In genomic region chr11:62712861-62713260, GRCh38 we compare ENCODE assay signal across 13 cellular contexts. TPM values are rescaled to one million over a fixed set of nuclear protein-coding genes. Genes with fewer than 3 reads are reported as not detected.
DNase-seq lines count a peak whose midpoint lies in the region; ATAC-seq, FAIRE-seq and TF ChIP-seq lines count a peak whose summit lies in the region.
"Had no signal": no experiment of that assay in that cellular context is flagged by ENCODE, and none has a peak within 500 bp of the region (broad histone marks: within the 10 kb centered on the region; RNA-seq: fewer than 3 reads in every experiment).

No MANE protein-coding gene starts in this region.

- H4K20me1 ChIP-seq in OCI-LY3 (ENCODE audit: insufficient read depth, low read length), result no peaks in the 10 kb centered on the region

- FAIRE-seq in pancreas (lab: Jason Lieb, UNC), result no peak
- FAIRE-seq: GM18507 had no signal

- H3K27me3 Mint-ChIP-seq in CD8-positive, alpha-beta memory T cell, result no peaks in the 10 kb centered on the region
- no peaks in the 10 kb centered on the region for H3K27me3 Mint-ChIP-seq in chondrocyte (ENCODE audit: low read depth)

- H3K36me3 ChIP-seq in CD8-positive, alpha-beta memory T cell (ENCODE audit: insufficient read depth, low read length), result peaks cover 51% of the 10 kb centered on the region
- H3K36me3 ChIP-seq in OCI-LY3 (replicated peaks; ENCODE audit: low read depth, low read length), result peaks cover 80% of the 10 kb centered on the region
- peaks cover 0 to 28% (median 25%) of the 10 kb centered on the region in 3 donors for H3K36me3 ChIP-seq in pancreas

- no peak overlapping the region for H3K9ac ChIP-seq in OCI-LY3 (ENCODE audit: low read length)

- H3K79me2 ChIP-seq in OCI-LY3 (ENCODE audit: low read length), result peaks cover 34% of the 10 kb centered on the region

- peak overlapping the region in 7 of 8 donors; percentile 13 to 81 (median 61) for H3K27ac Mint-ChIP-seq in CD8-positive, alpha-beta memory T cell
- H3K27ac Mint-ChIP-seq in chondrocyte (ENCODE audit: unreplicated experiment), result peak overlapping the region; percentile 30

- DNase-seq in CD8-positive, alpha-beta memory T cell, result no peak
- no peak for DNase-seq in chondrocyte (ENCODE audit: low spot score)
- DNase-seq in pancreas, result no peak
- no peak for DNase-seq in stimulated activated CD4-positive, alpha-beta T cell treated with anti-CD3 and anti-CD28 coated beads, Interleukin-12 subunit alpha, Interleukin-12 subunit beta, amount 100 ng/mL, for 4 hours
- DNase-seq in UCSD-AML1 (lab: John Stamatoyannopoulos, UW; ENCODE audit: unreplicated experiment), result no peak
- no peak for DNase-seq in AG08395 (ENCODE audit: low spot score)
- no peak for DNase-seq in activated CD4-positive, CD25-positive, alpha-beta regulatory T cell treated with anti-CD3 and anti-CD28 coated beads, Interleukin-2, amount 50 U/mL, for 72 hours
- DNase-seq: KG1; stimulated activated CD4-positive, alpha-beta T cell treated with anti-CD3 and anti-CD28 coated beads, Interleukin-1b, Interleukin-23, amount 100 ng/mL, for 48 hours had no signal

- H3K4me3 Mint-ChIP-seq in CD8-positive, alpha-beta memory T cell, result peak overlapping the region in 2 of 7 donors; percentile 23 to 57
- no peak overlapping the region for H3K4me3 Mint-ChIP-seq in chondrocyte (ENCODE audit: unreplicated experiment)

- H2AFZ ChIP-seq in OCI-LY3 (ENCODE audit: low read depth, low read length), result no peak overlapping the region

- H3K27me3 ChIP-seq in CD8-positive, alpha-beta memory T cell (ENCODE audit: insufficient read depth, low read length, poor library complexity, severe bottlenecking), result no peaks in the 10 kb centered on the region
- H3K27me3 ChIP-seq in OCI-LY3 (ENCODE audit: low read depth, low read length), result no peaks in the 10 kb centered on the region
- no peaks in the 10 kb centered on the region for H3K27me3 ChIP-seq in pancreas

- no peak for ATAC-seq in pancreas
- ATAC-seq: Panc1 had no signal

- H3K4me1 ChIP-seq in CD8-positive, alpha-beta memory T cell (ENCODE audit: insufficient read depth, low read length), result peaks cover 24% of the 10 kb centered on the region
- H3K4me1 ChIP-seq in OCI-LY3 (ENCODE audit: low read length), result peaks cover 16% of the 10 kb centered on the region
- peaks cover 38 to 54% (median 46%) of the 10 kb centered on the region in 3 donors for H3K4me1 ChIP-seq in pancreas

- H3K4me1 Mint-ChIP-seq in CD8-positive, alpha-beta memory T cell, result peaks cover 41 to 63% (median 42%) of the 10 kb centered on the region in 3 donors
- peaks cover 25% of the 10 kb centered on the region for H3K4me1 Mint-ChIP-seq in chondrocyte (ENCODE audit: low read depth)

- no peaks in the 10 kb centered on the region for H3K9me3 Mint-ChIP-seq in CD8-positive, alpha-beta memory T cell
- H3K9me3 Mint-ChIP-seq in chondrocyte (ENCODE audit: low read depth), result no peaks in the 10 kb centered on the region

- H3K36me3 Mint-ChIP-seq in CD8-positive, alpha-beta memory T cell, result peaks cover 8 to 80% (median 14%) of the 10 kb centered on the region in 3 donors
- H3K36me3 Mint-ChIP-seq in chondrocyte (ENCODE audit: low read depth), result peaks cover 34% of the 10 kb centered on the region

- WGBS in pancreas, 2 donors, result 14 to 23% methylated on average over 3 of the region's 3 CpGs

- intact Hi-C loops in pancreas (cut with DNase I), result no loop called here

- no peak overlapping the region for H3K4me2 ChIP-seq in OCI-LY3 (ENCODE audit: low read length)

- H3K9me3 ChIP-seq in CD8-positive, alpha-beta memory T cell (ENCODE audit: low read length), result no peaks in the 10 kb centered on the region
- no peaks in the 10 kb centered on the region for H3K9me3 ChIP-seq in OCI-LY3 (ENCODE audit: insufficient read depth, low read length)
- no peaks in the 10 kb centered on the region for H3K9me3 ChIP-seq in pancreas

- CTCF ChIA-PET in CD8-positive, alpha-beta memory T cell (lab: Charles Lee), result interaction anchor here (1.4 kb wide), 1 partner anchor 48 kb away, joined by 3 read pairs; the partner anchor contains the start of genes C11orf98 and CSKMT

- H3K4me3 ChIP-seq in CD8-positive, alpha-beta memory T cell (ENCODE audit: low read length), result no peak overlapping the region
- no peak overlapping the region for H3K4me3 ChIP-seq in OCI-LY3 (ENCODE audit: low read length)
- peak overlapping the region in 1 of 4 donors; percentile 9 for H3K4me3 ChIP-seq in pancreas

- POLR2A ChIA-PET in CD8-positive, alpha-beta memory T cell (lab: Charles Lee), result interaction anchor here (0.6 kb wide), 1 partner anchor 29 kb away, joined by 3 read pairs; no protein-coding TSS in a partner anchor

- TF ChIP-seq CTCF in OCI-LY3 (IDR thresholded peaks at IDR 0.05; ENCODE audit: low read depth, low read length) (no peak), chondrocyte (IDR thresholded peaks at IDR 0.05) (no peak), pancreas (IDR thresholded peaks at IDR 0.05) (no peak)

- no peak overlapping the region for H3K27ac ChIP-seq in CD8-positive, alpha-beta memory T cell (ENCODE audit: low read depth, low read length)
- H3K27ac ChIP-seq in OCI-LY3 (ENCODE audit: low read length), result peak overlapping the region; percentile 21
- H3K27ac ChIP-seq in pancreas, result peak overlapping the region; percentile 23 to 96 (median 77)

RNA-seq across cellular contexts. Expression of gene GNG3, which starts 5.4 kb away (rescaled TPM):
- total RNA-seq in CD8-positive, alpha-beta memory T cell, result not detected
- polyA plus RNA-seq in CD8-positive, alpha-beta memory T cell, result 0.36 TPM
- total RNA-seq in chondrocyte (not detected in 3 replicates), pancreas (under 1 TPM in 2 of 6 donors, not detected in 4; 0.19 to 0.37 TPM)
- polyA plus RNA-seq in pancreas, result under 1 TPM in 1 of 2 donors, not detected in 1; 0.26 TPM
- total RNA-seq: Daoy had no signal

RNA-seq across cellular contexts. Expression of gene BSCL2, which starts 5.6 kb away (rescaled TPM):
- total RNA-seq in CD8-positive, alpha-beta memory T cell, result 10 to 100 TPM; 32.9 to 33.3 TPM
- 48.8 TPM for polyA plus RNA-seq in CD8-positive, alpha-beta memory T cell
- total RNA-seq in chondrocyte (36.6 to 76.0 TPM (median 43.2 TPM) in 3 replicates), pancreas (10 to 100 TPM; 30.3 to 58.6 (median 47.9) TPM)
- polyA plus RNA-seq in pancreas, result 100 to 1,000 TPM in 1 of 2 donors, 10 to 100 TPM in 1; 99.2 to 151 TPM

RNA-seq across cellular contexts. Expression of gene HNRNPUL2, which starts 14.4 kb away (rescaled TPM):
- total RNA-seq in CD8-positive, alpha-beta memory T cell, result 10 to 100 TPM; 58.7 to 64.3 TPM
- 3.3 TPM for polyA plus RNA-seq in CD8-positive, alpha-beta memory T cell
- total RNA-seq in chondrocyte (43.6 to 53.8 TPM (median 45.6 TPM) in 3 replicates), pancreas (10 to 100 TPM; 17.5 to 26.2 (median 18.0) TPM)
- polyA plus RNA-seq in pancreas, result 10 to 100 TPM; 19.1 to 25.9 TPM

RNA-seq across cellular contexts. Expression of gene TTC9C, which starts 15.4 kb away (rescaled TPM):
- 10 to 100 TPM; 36.7 to 37.2 TPM for total RNA-seq in CD8-positive, alpha-beta memory T cell
- 22.2 TPM for polyA plus RNA-seq in CD8-positive, alpha-beta memory T cell
- total RNA-seq in chondrocyte, result 33.0 to 36.8 TPM (median 36.7 TPM) in 3 replicates
- total RNA-seq in pancreas, result 10 to 100 TPM in 4 of 6 donors, 1 to 10 TPM in 2; 7.6 to 17.8 (median 10.5) TPM
- 10 to 100 TPM; 16.7 to 20.3 TPM for polyA plus RNA-seq in pancreas

RNA-seq across cellular contexts. Expression of gene LRRN4CL, which starts 23.5 kb away (rescaled TPM):
- total RNA-seq in CD8-positive, alpha-beta memory T cell, result under 1 TPM; 0.11 to 0.22 TPM
- polyA plus RNA-seq in CD8-positive, alpha-beta memory T cell, result not detected
- total RNA-seq in chondrocyte (0.20 to 0.51 TPM (median 0.21 TPM) in 3 replicates), pancreas (1 to 10 TPM in 2 of 6 donors, under 1 TPM in 4; 0.16 to 1.6 (median 0.53) TPM)
- under 1 TPM; 0.23 to 0.76 TPM for polyA plus RNA-seq in pancreas
- total RNA-seq: Daoy had no signal
